ENCODE assay signal across 10 cellular contexts in the genomic region with DNA sequence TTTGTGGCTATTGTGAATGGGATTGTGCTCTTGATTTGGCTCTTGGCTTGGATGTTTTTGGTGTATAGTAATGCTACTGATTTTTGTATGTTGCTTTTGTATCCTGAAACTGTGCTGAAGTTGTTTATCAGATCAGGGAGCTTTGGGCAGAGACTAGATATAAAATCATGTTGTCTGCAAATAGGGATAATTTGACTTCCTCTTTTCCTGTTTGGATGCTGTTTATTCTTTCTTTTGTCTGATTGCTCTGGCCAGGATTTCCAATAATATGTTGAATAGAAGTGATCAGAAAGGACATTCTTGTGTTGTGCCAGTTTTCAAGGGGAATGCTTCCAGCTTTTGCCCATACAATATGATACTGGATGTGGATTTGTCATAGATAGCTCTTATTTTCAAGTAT.
"Had no signal": no experiment of that assay in that cellular context is flagged by ENCODE, and none has a peak within 500 bp of the region (broad histone marks: within the 10 kb centered on the region; RNA-seq: fewer than 3 reads in every experiment).

No MANE protein-coding gene starts in this region.

- ATAC-seq: HCT116, HepG2 had no signal

- H3K4me3 ChIP-seq: GM23248, HAP-1 had no signal

- H3K27me3 Mint-ChIP-seq: IgD-negative memory B cell had no signal

- H3K27ac Mint-ChIP-seq: HFFc6, IgD-negative memory B cell had no signal

- FAIRE-seq: HepG2 had no signal

- H2AFZ ChIP-seq: GM23248 had no signal

- DNase-seq: GM23248, GOT3, H7, HFFc6, KG1 had no signal

- H3K9ac ChIP-seq: GM23248 had no signal

- H3K27ac ChIP-seq: GM23248, HL-60 had no signal

- H3K36me3 ChIP-seq: HAP-1 had no signal

- H3K4me1 ChIP-seq: HAP-1 had no signal

- H3K4me3 Mint-ChIP-seq: HFFc6 had no signal
